ENCODE assay signal across 1 cellular context in genomic region chr19:3783660-3784584, GRCh38.
TF ChIP-seq lines count a peak whose summit lies in the region.

No MANE protein-coding gene starts in this region.

TF ChIP-seq in HepG2, 621 proteins besides CTCF, POLR2A, EP300 and RAD21 (continued from another document and continues in another):
- no peak for TF ChIP-seq RERE (CRISPR knock-in tag; IDR thresholded peaks at IDR 0.05; ENCODE audit: low read depth)
- no peak for TF ChIP-seq ZNF652 (CRISPR knock-in tag; IDR thresholded peaks at IDR 0.05; ENCODE audit: borderline replicate concordance, low read depth)
- TF ChIP-seq, protein P1, sequence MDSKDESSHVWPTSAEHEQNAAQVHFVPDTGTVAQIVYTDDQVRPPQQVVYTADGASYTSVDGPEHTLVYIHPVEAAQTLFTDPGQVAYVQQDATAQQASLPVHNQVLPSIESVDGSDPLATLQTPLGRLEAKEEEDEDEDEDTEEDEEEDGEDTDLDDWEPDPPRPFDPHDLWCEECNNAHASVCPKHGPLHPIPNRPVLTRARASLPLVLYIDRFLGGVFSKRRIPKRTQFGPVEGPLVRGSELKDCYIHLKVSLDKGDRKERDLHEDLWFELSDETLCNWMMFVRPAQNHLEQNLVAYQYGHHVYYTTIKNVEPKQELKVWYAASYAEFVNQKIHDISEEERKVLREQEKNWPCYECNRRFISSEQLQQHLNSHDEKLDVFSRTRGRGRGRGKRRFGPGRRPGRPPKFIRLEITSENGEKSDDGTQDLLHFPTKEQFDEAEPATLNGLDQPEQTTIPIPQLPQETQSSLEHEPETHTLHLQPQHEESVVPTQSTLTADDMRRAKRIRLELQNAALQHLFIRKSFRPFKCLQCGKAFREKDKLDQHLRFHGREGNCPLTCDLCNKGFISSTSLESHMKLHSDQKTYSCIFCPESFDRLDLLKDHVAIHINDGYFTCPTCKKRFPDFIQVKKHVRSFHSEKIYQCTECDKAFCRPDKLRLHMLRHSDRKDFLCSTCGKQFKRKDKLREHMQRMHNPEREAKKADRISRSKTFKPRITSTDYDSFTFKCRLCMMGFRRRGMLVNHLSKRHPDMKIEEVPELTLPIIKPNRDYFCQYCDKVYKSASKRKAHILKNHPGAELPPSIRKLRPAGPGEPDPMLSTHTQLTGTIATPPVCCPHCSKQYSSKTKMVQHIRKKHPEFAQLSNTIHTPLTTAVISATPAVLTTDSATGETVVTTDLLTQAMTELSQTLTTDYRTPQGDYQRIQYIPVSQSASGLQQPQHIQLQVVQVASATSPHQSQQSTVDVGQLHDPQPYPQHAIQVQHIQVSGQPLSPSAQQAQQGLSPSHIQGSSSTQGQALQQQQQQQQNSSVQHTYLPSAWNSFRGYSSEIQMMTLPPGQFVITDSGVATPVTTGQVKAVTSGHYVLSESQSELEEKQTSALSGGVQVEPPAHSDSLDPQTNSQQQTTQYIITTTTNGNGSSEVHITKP (CRISPR knock-in tag; IDR thresholded peaks at IDR 0.05; ENCODE audit: low read depth), result no peak
- no peak for TF ChIP-seq ZBTB46 (CRISPR knock-in tag; IDR thresholded peaks at IDR 0.05; ENCODE audit: borderline replicate concordance)
- TF ChIP-seq, protein P2, sequence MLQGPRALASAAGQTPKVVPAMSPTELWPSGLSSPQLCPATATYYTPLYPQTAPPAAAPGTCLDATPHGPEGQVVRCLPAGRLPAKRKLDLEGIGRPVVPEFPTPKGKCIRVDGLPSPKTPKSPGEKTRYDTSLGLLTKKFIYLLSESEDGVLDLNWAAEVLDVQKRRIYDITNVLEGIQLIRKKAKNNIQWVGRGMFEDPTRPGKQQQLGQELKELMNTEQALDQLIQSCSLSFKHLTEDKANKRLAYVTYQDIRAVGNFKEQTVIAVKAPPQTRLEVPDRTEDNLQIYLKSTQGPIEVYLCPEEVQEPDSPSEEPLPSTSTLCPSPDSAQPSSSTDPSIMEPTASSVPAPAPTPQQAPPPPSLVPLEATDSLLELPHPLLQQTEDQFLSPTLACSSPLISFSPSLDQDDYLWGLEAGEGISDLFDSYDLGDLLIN (CRISPR knock-in tag; IDR thresholded peaks at IDR 0.05; ENCODE audit: borderline replicate concordance), result no peak
- no peak for TF ChIP-seq SAP130 (CRISPR knock-in tag; IDR thresholded peaks at IDR 0.05; ENCODE audit: low read depth)
- no peak for TF ChIP-seq ZBTB4 (CRISPR knock-in tag; IDR thresholded peaks at IDR 0.05; ENCODE audit: borderline replicate concordance)
- TF ChIP-seq ZMAT5 (CRISPR knock-in tag; IDR thresholded peaks at IDR 0.05; ENCODE audit: borderline replicate concordance, low read depth), result no peak
- no peak for TF ChIP-seq ZNF549 (CRISPR knock-in tag; IDR thresholded peaks at IDR 0.05)
- no peak for TF ChIP-seq ZNF83 (CRISPR knock-in tag; IDR thresholded peaks at IDR 0.05; ENCODE audit: borderline replicate concordance)
- no peak for TF ChIP-seq ZNF644 (CRISPR knock-in tag; IDR thresholded peaks at IDR 0.05; ENCODE audit: low read depth)
- no peak for TF ChIP-seq ZNF615 (CRISPR knock-in tag; IDR thresholded peaks at IDR 0.05; ENCODE audit: borderline replicate concordance)
- TF ChIP-seq KAT2B (IDR thresholded peaks at IDR 0.05; ENCODE audit: borderline replicate concordance, low read depth, low read length), result no peak
- no peak for TF ChIP-seq SIX1 (CRISPR knock-in tag; IDR thresholded peaks at IDR 0.05; ENCODE audit: borderline replicate concordance)
- TF ChIP-seq, protein P3, sequence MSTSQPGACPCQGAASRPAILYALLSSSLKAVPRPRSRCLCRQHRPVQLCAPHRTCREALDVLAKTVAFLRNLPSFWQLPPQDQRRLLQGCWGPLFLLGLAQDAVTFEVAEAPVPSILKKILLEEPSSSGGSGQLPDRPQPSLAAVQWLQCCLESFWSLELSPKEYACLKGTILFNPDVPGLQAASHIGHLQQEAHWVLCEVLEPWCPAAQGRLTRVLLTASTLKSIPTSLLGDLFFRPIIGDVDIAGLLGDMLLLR (CRISPR knock-in tag; IDR thresholded peaks at IDR 0.05), result no peak
- TF ChIP-seq TCF7L2 (IDR thresholded peaks at IDR 0.05; ENCODE audit: low read depth, low read length), result no peak
- TF ChIP-seq RELA (CRISPR knock-in tag; IDR thresholded peaks at IDR 0.05), result no peak
- no peak for TF ChIP-seq ZNF333 (CRISPR knock-in tag; IDR thresholded peaks at IDR 0.05; ENCODE audit: borderline replicate concordance)
- TF ChIP-seq, protein P4, sequence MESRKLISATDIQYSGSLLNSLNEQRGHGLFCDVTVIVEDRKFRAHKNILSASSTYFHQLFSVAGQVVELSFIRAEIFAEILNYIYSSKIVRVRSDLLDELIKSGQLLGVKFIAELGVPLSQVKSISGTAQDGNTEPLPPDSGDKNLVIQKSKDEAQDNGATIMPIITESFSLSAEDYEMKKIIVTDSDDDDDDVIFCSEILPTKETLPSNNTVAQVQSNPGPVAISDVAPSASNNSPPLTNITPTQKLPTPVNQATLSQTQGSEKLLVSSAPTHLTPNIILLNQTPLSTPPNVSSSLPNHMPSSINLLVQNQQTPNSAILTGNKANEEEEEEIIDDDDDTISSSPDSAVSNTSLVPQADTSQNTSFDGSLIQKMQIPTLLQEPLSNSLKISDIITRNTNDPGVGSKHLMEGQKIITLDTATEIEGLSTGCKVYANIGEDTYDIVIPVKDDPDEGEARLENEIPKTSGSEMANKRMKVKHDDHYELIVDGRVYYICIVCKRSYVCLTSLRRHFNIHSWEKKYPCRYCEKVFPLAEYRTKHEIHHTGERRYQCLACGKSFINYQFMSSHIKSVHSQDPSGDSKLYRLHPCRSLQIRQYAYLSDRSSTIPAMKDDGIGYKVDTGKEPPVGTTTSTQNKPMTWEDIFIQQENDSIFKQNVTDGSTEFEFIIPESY (CRISPR knock-in tag; IDR thresholded peaks at IDR 0.05), result peak; percentile 72; the same call in 1 of the 2 replicates
- TF ChIP-seq FOXK1 (CRISPR knock-in tag; IDR thresholded peaks at IDR 0.05; ENCODE audit: borderline replicate concordance, low read depth), result no peak
- no peak for TF ChIP-seq NFE2L1 (CRISPR knock-in tag; IDR thresholded peaks at IDR 0.05; ENCODE audit: borderline replicate concordance)
- TF ChIP-seq, protein P5, sequence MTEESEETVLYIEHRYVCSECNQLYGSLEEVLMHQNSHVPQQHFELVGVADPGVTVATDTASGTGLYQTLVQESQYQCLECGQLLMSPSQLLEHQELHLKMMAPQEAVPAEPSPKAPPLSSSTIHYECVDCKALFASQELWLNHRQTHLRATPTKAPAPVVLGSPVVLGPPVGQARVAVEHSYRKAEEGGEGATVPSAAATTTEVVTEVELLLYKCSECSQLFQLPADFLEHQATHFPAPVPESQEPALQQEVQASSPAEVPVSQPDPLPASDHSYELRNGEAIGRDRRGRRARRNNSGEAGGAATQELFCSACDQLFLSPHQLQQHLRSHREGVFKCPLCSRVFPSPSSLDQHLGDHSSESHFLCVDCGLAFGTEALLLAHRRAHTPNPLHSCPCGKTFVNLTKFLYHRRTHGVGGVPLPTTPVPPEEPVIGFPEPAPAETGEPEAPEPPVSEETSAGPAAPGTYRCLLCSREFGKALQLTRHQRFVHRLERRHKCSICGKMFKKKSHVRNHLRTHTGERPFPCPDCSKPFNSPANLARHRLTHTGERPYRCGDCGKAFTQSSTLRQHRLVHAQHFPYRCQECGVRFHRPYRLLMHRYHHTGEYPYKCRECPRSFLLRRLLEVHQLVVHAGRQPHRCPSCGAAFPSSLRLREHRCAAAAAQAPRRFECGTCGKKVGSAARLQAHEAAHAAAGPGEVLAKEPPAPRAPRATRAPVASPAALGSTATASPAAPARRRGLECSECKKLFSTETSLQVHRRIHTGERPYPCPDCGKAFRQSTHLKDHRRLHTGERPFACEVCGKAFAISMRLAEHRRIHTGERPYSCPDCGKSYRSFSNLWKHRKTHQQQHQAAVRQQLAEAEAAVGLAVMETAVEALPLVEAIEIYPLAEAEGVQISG (CRISPR knock-in tag; IDR thresholded peaks at IDR 0.05), result peak; percentile 72
- no peak for TF ChIP-seq SOX6 (IDR thresholded peaks at IDR 0.05)
- TF ChIP-seq SOX6 (CRISPR knock-in tag; IDR thresholded peaks at IDR 0.05), result no peak
- TF ChIP-seq ZKSCAN8 (CRISPR knock-in tag; IDR thresholded peaks at IDR 0.05; ENCODE audit: borderline replicate concordance), result no peak
- TF ChIP-seq ZNF543 (CRISPR knock-in tag; IDR thresholded peaks at IDR 0.05), result no peak
- TF ChIP-seq ZNF563 (CRISPR knock-in tag; IDR thresholded peaks at IDR 0.05), result no peak
- 0 out of 2 replicates have a peak, but pooled peaks have one; percentile 21 for TF ChIP-seq KAT8 (CRISPR knock-in tag; IDR thresholded peaks at IDR 0.05)
- no peak for TF ChIP-seq GATAD2A (CRISPR knock-in tag; IDR thresholded peaks at IDR 0.05)
- TF ChIP-seq PLSCR1 (CRISPR knock-in tag; IDR thresholded peaks at IDR 0.05; ENCODE audit: borderline replicate concordance), result no peak
- no peak for TF ChIP-seq ZNF335 (CRISPR knock-in tag; IDR thresholded peaks at IDR 0.05)
- TF ChIP-seq, protein P6, sequence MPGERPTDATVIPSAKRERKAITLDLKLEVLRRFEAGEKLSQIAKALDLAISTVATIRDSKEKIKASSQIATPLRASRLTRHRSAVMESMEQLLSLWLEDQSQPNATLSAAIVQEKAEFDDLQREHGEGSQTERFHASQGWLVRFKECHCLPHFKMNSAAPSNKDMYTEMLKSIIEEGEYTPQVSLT (CRISPR knock-in tag; IDR thresholded peaks at IDR 0.05; ENCODE audit: borderline replicate concordance, low read depth), result no peak
- peak; percentile 32; the same call in 1 of the 2 replicates for TF ChIP-seq SMC3 (IDR thresholded peaks at IDR 0.05; ENCODE audit: low read length)
- peak; percentile 63 for TF ChIP-seq RNF2 (conservative IDR thresholded peaks at IDR 0.05; ENCODE audit: low read depth)
- TF ChIP-seq ZNF780A (CRISPR knock-in tag; IDR thresholded peaks at IDR 0.05), result no peak
